16 cellular contexts compared by ENCODE assay signal in genomic region chr3:112894258-112894657, GRCh38. TPM values are rescaled to one million over a fixed set of nuclear protein-coding genes. Genes with fewer than 3 reads are reported as not detected.
A peak's percentile ranks its signal among the peaks of the same experiment; 100 is the strongest.
DNase-seq lines count a peak whose midpoint lies in the region; ATAC-seq, FAIRE-seq and TF ChIP-seq lines count a peak whose summit lies in the region.
"Had no signal": no experiment of that assay in that cellular context is flagged by ENCODE, and none has a peak within 500 bp of the region (broad histone marks: within the 10 kb centered on the region; RNA-seq: fewer than 3 reads in every experiment).

No MANE protein-coding gene starts in this region.

- no peak overlapping the region for H2AFZ ChIP-seq in SK-N-SH (ENCODE audit: low read depth)

- no peak overlapping the region for H3K4me2 ChIP-seq in SK-N-SH

- intact Hi-C loops in left lung (cut with DNase I) = no loop called here
- intact Hi-C loops in naive thymus-derived CD4-positive, alpha-beta T cell (cut with micrococcal nuclease) = no loop called here

- POLR2A ChIA-PET in naive thymus-derived CD4-positive, alpha-beta T cell (lab: Charles Lee) = no interaction called here
- POLR2A ChIA-PET in SK-N-SH (lab: Yijun Ruan, JAX) = no interaction called here

- no peak for TF ChIP-seq RAD21 in SK-N-SH (IDR thresholded peaks at IDR 0.05; ENCODE audit: low read length)

- no peaks in the 10 kb centered on the region for H3F3A ChIP-seq in SK-N-SH (replicated peaks; ENCODE audit: insufficient read depth)

- peaks cover 0 to 5% (median 0%) of the 10 kb centered on the region in 11 donors for H3K9me3 Mint-ChIP-seq in naive thymus-derived CD4-positive, alpha-beta T cell

- peaks cover 0 to 7% (median 4%) of the 10 kb centered on the region in 5 donors for H3K27me3 Mint-ChIP-seq in naive thymus-derived CD4-positive, alpha-beta T cell
- H3K27me3 Mint-ChIP-seq: IgD-negative memory B cell had no signal

- H3K9me3 ChIP-seq in MG63 = no peaks in the 10 kb centered on the region
- H3K9me3 ChIP-seq in left lung = no peaks in the 10 kb centered on the region
- no peaks in the 10 kb centered on the region for H3K9me3 ChIP-seq in naive thymus-derived CD4-positive, alpha-beta T cell (ENCODE audit: control insufficient read depth in 2 of 3, low read length in 3 of 3)
- H3K9me3 ChIP-seq in SK-N-SH = no peaks in the 10 kb centered on the region
- H3K9me3 ChIP-seq: stomach had no signal

- no peak for TF ChIP-seq EP300 in SK-N-SH (IDR thresholded peaks at IDR 0.05; ENCODE audit: borderline replicate concordance in 1 of 2, low read depth in 1 of 2, low read length in 1 of 2)

- no peak for TF ChIP-seq CTCF in bronchial epithelial cell (IDR thresholded peaks at IDR 0.05; ENCODE audit: insufficient read depth, low read length, severe bottlenecking)
- no peak for TF ChIP-seq CTCF in left lung (IDR thresholded peaks at IDR 0.05)
- no peak for TF ChIP-seq CTCF in SK-N-SH (IDR thresholded peaks at IDR 0.05)

- no peak overlapping the region for H3K9ac ChIP-seq in SK-N-SH

- 0 out of 2 replicates have a peak, but pooled peaks cover 2% of the 10 kb centered on the region for H3K9me2 ChIP-seq in SK-N-SH

- H3K79me2 ChIP-seq in SK-N-SH (ENCODE audit: insufficient read depth) = no peaks in the 10 kb centered on the region

- no peaks in the 10 kb centered on the region for H3K36me3 ChIP-seq in MG63
- no peaks in the 10 kb centered on the region for H3K36me3 ChIP-seq in bronchial epithelial cell (ENCODE audit: control insufficient read depth, insufficient read depth, low read length)
- no peaks in the 10 kb centered on the region for H3K36me3 ChIP-seq in left lung
- no peaks in the 10 kb centered on the region for H3K36me3 ChIP-seq in naive thymus-derived CD4-positive, alpha-beta T cell (ENCODE audit: control insufficient read depth in 2 of 3, insufficient read depth in 3 of 3, low read length in 3 of 3)
- no peaks in the 10 kb centered on the region for H3K36me3 ChIP-seq in SK-N-SH (replicated peaks in 1 of 2; ENCODE audit: control insufficient read depth in 1 of 2, insufficient read depth in 2 of 2, low read length in 1 of 2)
- H3K36me3 ChIP-seq: stomach had no signal

- peak; percentile 91 for FAIRE-seq in bronchial epithelial cell (lab: Jason Lieb, UNC)

- no peaks in the 10 kb centered on the region for H4K20me1 ChIP-seq in SK-N-SH (ENCODE audit: insufficient read depth)

- ATAC-seq in left lung (peak; percentile 36), HG03159 (IDR thresholded peaks at IDR 0.05; ENCODE audit: unreplicated experiment) (no peak), GM19467 (IDR thresholded peaks at IDR 0.05; ENCODE audit: unreplicated experiment) (no peak)
- ATAC-seq in naive thymus-derived CD4-positive, alpha-beta T cell = no peak
- ATAC-seq: activated naive CD4-positive, alpha-beta T cell treated with anti-CD3 and anti-CD28 coated beads, Interleukin-2, amount 50 U/mL, for 72 hours had no signal

- H3K36me3 Mint-ChIP-seq in naive thymus-derived CD4-positive, alpha-beta T cell = peaks cover 0 to 4% (median 0%) of the 10 kb centered on the region in 5 donors
- H3K36me3 Mint-ChIP-seq: activated naive CD4-positive, alpha-beta T cell treated with anti-CD3 and anti-CD28 coated beads, Interleukin-2, amount 50 U/mL, for 72 hours had no signal

- H3K27ac ChIP-seq in left lung = no peak overlapping the region
- no peak overlapping the region for H3K27ac ChIP-seq in naive thymus-derived CD4-positive, alpha-beta T cell (ENCODE audit: low read depth, low read length)
- H3K27ac ChIP-seq in SK-N-SH (ENCODE audit: low read depth in 2 of 2, low read length in 1 of 2) = no peak overlapping the region
- H3K27ac ChIP-seq: stomach had no signal

- H3K4me1 ChIP-seq in left lung = no peaks in the 10 kb centered on the region
- H3K4me1 ChIP-seq in naive thymus-derived CD4-positive, alpha-beta T cell (ENCODE audit: control insufficient read depth in 2 of 2, insufficient read depth in 2 of 2, low read length in 2 of 2) = no peaks in the 10 kb centered on the region
- H3K4me1 ChIP-seq in SK-N-SH (ENCODE audit: control insufficient read depth in 1 of 2, insufficient read depth in 2 of 2, low read depth in 1 of 2, low read length in 1 of 2) = no peaks in the 10 kb centered on the region
- H3K4me1 ChIP-seq: stomach had no signal

- WGBS in SK-N-SH (ENCODE audit: low lambda C conversion rate) = 69% methylated on average over 4 of the region's 5 CpGs

- no peak overlapping the region for H3K4me3 Mint-ChIP-seq in naive thymus-derived CD4-positive, alpha-beta T cell
- H3K4me3 Mint-ChIP-seq: IgD-negative memory B cell; T-helper 2 cell treated with Interferon-gamma antibody and Interleukin-4, amounts not matched to agents 5 μg/mL and 100 μg/mL, for 36 hours had no signal

- no peak overlapping the region for H3K27ac Mint-ChIP-seq in naive thymus-derived CD4-positive, alpha-beta T cell
- H3K27ac Mint-ChIP-seq: activated naive CD4-positive, alpha-beta T cell treated with anti-CD3 and anti-CD28 coated beads, Interleukin-2, amount 50 U/mL, for 72 hours; IgD-negative memory B cell; T-helper 2 cell treated with Interferon-gamma antibody and Interleukin-4, amounts not matched to agents 5 μg/mL and 100 μg/mL, for 36 hours had no signal

- CTCF ChIA-PET in naive thymus-derived CD4-positive, alpha-beta T cell (lab: Charles Lee) = no interaction called here
- CTCF ChIA-PET in SK-N-SH (lab: Yijun Ruan, JAX) = no interaction called here

- no peaks in the 10 kb centered on the region for H3K27me3 ChIP-seq in MG63
- no peaks in the 10 kb centered on the region for H3K27me3 ChIP-seq in bronchial epithelial cell (ENCODE audit: control insufficient read depth, insufficient read depth, low read length)
- peaks cover 0 to 6% of the 10 kb centered on the region in 2 donors for H3K27me3 ChIP-seq in left lung
- H3K27me3 ChIP-seq in naive thymus-derived CD4-positive, alpha-beta T cell (ENCODE audit: control insufficient read depth in 2 of 2, insufficient read depth in 2 of 2, low read length in 2 of 2) = no peaks in the 10 kb centered on the region
- no peaks in the 10 kb centered on the region for H3K27me3 ChIP-seq in SK-N-SH (ENCODE audit: insufficient read depth)

- no peak overlapping the region for H3K4me3 ChIP-seq in MG63
- H3K4me3 ChIP-seq in bronchial epithelial cell (ENCODE audit: low read depth, low read length) = no peak overlapping the region
- no peak overlapping the region for H3K4me3 ChIP-seq in left lung
- H3K4me3 ChIP-seq in naive thymus-derived CD4-positive, alpha-beta T cell (ENCODE audit: low read length) = no peak overlapping the region
- H3K4me3 ChIP-seq in SK-N-SH (ENCODE audit: low read depth in 2 of 2, low read length in 1 of 2) = no peak overlapping the region
- H3K4me3 ChIP-seq: stomach had no signal

- DNase-seq in EH (ENCODE audit: low read depth) = peak; percentile 20
- peak; percentile 31 for DNase-seq in MG63
- DNase-seq in bronchial epithelial cell (ENCODE audit: low read depth) = peak; percentile 65
- no peak for DNase-seq in left lung
- DNase-seq in naive thymus-derived CD4-positive, alpha-beta T cell = no peak
- no peak for DNase-seq in SK-N-SH
- DNase-seq: C1 segment of cervical spinal cord, cortex of kidney, stomach had no signal

- no peaks in the 10 kb centered on the region for H3K4me1 Mint-ChIP-seq in naive thymus-derived CD4-positive, alpha-beta T cell

TF ChIP-seq in SK-N-SH, 30 proteins besides CTCF, POLR2A, EP300 and RAD21 (continues in another document):
- no peak for TF ChIP-seq MEF2A (IDR thresholded peaks at IDR 0.05; ENCODE audit: borderline replicate concordance, low read depth)
- TF ChIP-seq FOXM1 (IDR thresholded peaks at IDR 0.05; ENCODE audit: low read depth) = no peak
- no peak for TF ChIP-seq SMC3 (IDR thresholded peaks at IDR 0.05; ENCODE audit: low read depth, low read length)
- TF ChIP-seq NRF1 (IDR thresholded peaks at IDR 0.05; ENCODE audit: low read depth, low read length) = no peak
- no peak for TF ChIP-seq MXI1 (IDR thresholded peaks at IDR 0.05; ENCODE audit: low read depth, low read length)
- no peak for TF ChIP-seq CHD2 (IDR thresholded peaks at IDR 0.05; ENCODE audit: low read length, partially characterized antibody)
- TF ChIP-seq ZBTB33 (IDR thresholded peaks at IDR 0.05; ENCODE audit: borderline replicate concordance, low read depth) = no peak
- TF ChIP-seq MAX (IDR thresholded peaks at IDR 0.05; ENCODE audit: low read depth) = no peak
- no peak for TF ChIP-seq SIN3A (IDR thresholded peaks at IDR 0.05; ENCODE audit: borderline replicate concordance, low read depth, low read length)
- no peak for TF ChIP-seq RXRA (IDR thresholded peaks at IDR 0.05; ENCODE audit: borderline replicate concordance, low read depth)

RNA-seq across cellular contexts. Expression of gene CD200R1L, which starts 47.6 kb away (rescaled TPM):
- not detected in 2 replicates for total RNA-seq in MG63 (2014; rRNA removed; shearing (Covaris generic); ENCODE audit: low replicate concordance)
- 0.26 TPM in 1 of 2 replicates, not detected in the other for total RNA-seq in bronchial epithelial cell
- total RNA-seq in left lung = not detected
- not detected for total RNA-seq in naive thymus-derived CD4-positive, alpha-beta T cell
- not detected for polyA plus RNA-seq in naive thymus-derived CD4-positive, alpha-beta T cell
- polyA plus RNA-seq in SK-N-SH (2012; rRNA removed) = not detected in 2 replicates
- not detected in 2 replicates for polyA plus RNA-seq in SK-N-SH (2012; cell fraction: cytosol; rRNA removed)
- not detected in 2 replicates for polyA plus RNA-seq in SK-N-SH (2012; cell fraction: nucleus; rRNA removed)
- total RNA-seq: activated naive CD4-positive, alpha-beta T cell treated with anti-CD3 and anti-CD28 coated beads, Interleukin-2, amount 50 U/mL, for 72 hours; lower leg skin; pulmonary artery endothelial cell; stomach had no signal
- polyA plus RNA-seq: IgD-negative memory B cell, stomach had no signal

Comparison
In these comparisons a context has a peak if more than half of its experiments do, and no peak if none do; other contexts are left out.
1. DNase-seq: peak in EH (single experiment), MG63 (single experiment) and bronchial epithelial cell (single experiment); none in left lung (0 of 2), naive thymus-derived CD4-positive, alpha-beta T cell (0 of 9) and SK-N-SH (single experiment).